ENCODE assay signal across 31 cellular contexts in the genomic region with DNA sequence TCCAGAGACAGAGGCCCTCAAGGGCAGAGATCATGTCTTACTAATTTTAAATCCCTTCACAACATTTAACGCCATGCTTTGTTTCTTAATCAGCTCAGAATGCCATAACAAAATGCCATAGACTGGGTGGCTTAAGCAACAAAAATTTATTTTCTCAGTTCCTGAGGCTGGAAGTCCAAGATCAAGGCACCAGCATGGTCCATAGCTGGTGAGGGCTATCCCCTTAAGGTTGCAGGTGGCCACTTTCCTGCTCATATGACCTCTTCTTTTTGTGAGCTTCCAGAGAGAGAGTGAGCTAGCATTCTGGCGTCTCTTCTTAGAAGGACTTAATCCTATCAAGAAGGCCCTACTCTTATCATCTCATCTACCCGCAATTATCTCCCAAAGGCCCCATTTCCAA.
"Had no signal": no experiment of that assay in that cellular context is flagged by ENCODE, and none has a peak within 500 bp of the region (broad histone marks: within the 10 kb centered on the region; RNA-seq: fewer than 3 reads in every experiment).

No MANE protein-coding gene starts in this region.

- H3K4me1 Mint-ChIP-seq: activated CD4-positive, alpha-beta memory T cell treated with anti-CD3 and anti-CD28 coated beads, Interleukin-2, amount 10 ng/mL, durations not matched to agents 7 days and 5 days; activated CD4-positive, alpha-beta T cell treated with anti-CD3 and anti-CD28 coated beads for 36 hours; activated CD4-positive, alpha-beta T cell treated with anti-CD3 and anti-CD28 coated beads, Interleukin-2, amount 10 ng/mL, durations not matched to agents 7 days and 5 days; activated T-helper 17 cell treated with anti-CD3 and anti-CD28 coated beads, Interleukin-2, amount 50 U/mL, for 72 hours had no signal

- H3K27me3 Mint-ChIP-seq: activated CD4-positive, alpha-beta memory T cell treated with anti-CD3 and anti-CD28 coated beads, Interleukin-2, amount 10 ng/mL, durations not matched to agents 7 days and 5 days; activated CD4-positive, alpha-beta T cell treated with anti-CD3 and anti-CD28 coated beads for 36 hours; activated CD4-positive, alpha-beta T cell treated with anti-CD3 and anti-CD28 coated beads, Interleukin-2, amount 10 ng/mL, durations not matched to agents 7 days and 5 days; activated T-helper 17 cell treated with anti-CD3 and anti-CD28 coated beads, Interleukin-2, amount 50 U/mL, for 72 hours; effector memory CD8-positive, alpha-beta T cell had no signal

- H3K4me1 ChIP-seq: gastrocnemius medialis had no signal

- H3K27ac ChIP-seq: body of pancreas, epithelial cell of prostate, foreskin keratinocyte, gastrocnemius medialis had no signal

- H3K4me3 Mint-ChIP-seq: activated CD4-positive, alpha-beta memory T cell treated with anti-CD3 and anti-CD28 coated beads, Interleukin-2, amount 10 ng/mL, durations not matched to agents 7 days and 5 days; activated CD4-positive, alpha-beta T cell treated with anti-CD3 and anti-CD28 coated beads for 36 hours; activated CD4-positive, alpha-beta T cell treated with anti-CD3 and anti-CD28 coated beads, Interleukin-2, amount 10 ng/mL, durations not matched to agents 7 days and 5 days; activated naive CD8-positive, alpha-beta T cell; activated T-cell treated with anti-CD3 and anti-CD28 coated beads, Interleukin-2, amount 50 U/mL, for 4 hours; activated T-helper 17 cell treated with anti-CD3 and anti-CD28 coated beads, Interleukin-2, amount 50 U/mL, for 72 hours; effector memory CD8-positive, alpha-beta T cell had no signal

- H3K36me3 Mint-ChIP-seq: activated naive CD8-positive, alpha-beta T cell had no signal

- H3K36me3 ChIP-seq: gastrocnemius medialis had no signal

- H3K4me3 ChIP-seq: body of pancreas, gastrocnemius medialis had no signal

- H3K9me3 ChIP-seq: body of pancreas, gastrocnemius medialis had no signal

- FAIRE-seq: colon, endometrium, endothelial cell of umbilical vein had no signal

- H3K9me3 Mint-ChIP-seq: activated CD4-positive, alpha-beta T cell treated with anti-CD3 and anti-CD28 coated beads, Interleukin-2, amount 10 ng/mL, durations not matched to agents 7 days and 5 days; activated T-cell treated with anti-CD3 and anti-CD28 coated beads, Interleukin-2, amount 50 U/mL, for 4 hours; activated T-helper 17 cell treated with anti-CD3 and anti-CD28 coated beads, Interleukin-2, amount 50 U/mL, for 72 hours had no signal

- DNase-seq: activated CD4-positive, alpha-beta memory T cell treated with anti-CD3 and anti-CD28 coated beads, Interleukin-2, amount 10 ng/mL, durations not matched to agents 7 days and 5 days; activated CD4-positive, alpha-beta T cell treated with anti-CD3 and anti-CD28 coated beads for 36 hours; activated CD4-positive, alpha-beta T cell treated with anti-CD3 and anti-CD28 coated beads, Interleukin-2, amount 10 ng/mL, durations not matched to agents 7 days and 5 days; activated CD4-positive, alpha-beta T cell treated with anti-CD3 and anti-CD28 coated beads, Interleukin-2, amount 50 U/mL, for 4 hours; activated CD4-positive, CD25-positive, alpha-beta regulatory T cell; activated CD4-positive, CD25-positive, alpha-beta regulatory T cell treated with anti-CD3 and anti-CD28 coated beads, Interleukin-2, amount 50 U/mL, for 72 hours; activated CD8-positive, alpha-beta memory T cell treated with anti-CD3 and anti-CD28 coated beads, Interleukin-2, amount 50 U/mL, for 48 hours; activated effector memory CD4-positive, alpha-beta T cell treated with Interleukin-2 at 50 U/mL for 16 hours; activated gamma-delta T cell treated with Interleukin-2 at 50 U/mL for 16 hours; activated naive CD4-positive, alpha-beta T cell treated with anti-CD3 and anti-CD28 coated beads, Interleukin-2, amount 50 U/mL, for 16 hours; activated naive CD4-positive, alpha-beta T cell treated with Interleukin-2 at 50 U/mL for 16 hours; activated T-cell treated with anti-CD3 and anti-CD28 coated beads for 4 hours; activated T-cell treated with anti-CD3 and anti-CD28 coated beads, Interleukin-2, amount 50 U/mL, for 4 hours; amniotic stem cell; anterior cingulate cortex; body of pancreas; caudate nucleus; cortex of kidney; dermis blood vessel endothelial cell; effector CD4-positive, alpha-beta T cell; effector memory CD8-positive, alpha-beta T cell; foreskin keratinocyte; gastrocnemius medialis; glutamatergic neuron; T-helper 2 cell had no signal

- H3K27me3 ChIP-seq: body of pancreas, foreskin keratinocyte, gastrocnemius medialis had no signal

- H3K27ac Mint-ChIP-seq: activated CD4-positive, alpha-beta memory T cell treated with anti-CD3 and anti-CD28 coated beads, Interleukin-2, amount 10 ng/mL, durations not matched to agents 7 days and 5 days; activated CD4-positive, alpha-beta T cell treated with anti-CD3 and anti-CD28 coated beads for 36 hours; activated CD4-positive, alpha-beta T cell treated with anti-CD3 and anti-CD28 coated beads, Interleukin-2, amount 10 ng/mL, durations not matched to agents 7 days and 5 days; activated naive CD8-positive, alpha-beta T cell; activated T-helper 17 cell treated with anti-CD3 and anti-CD28 coated beads, Interleukin-2, amount 50 U/mL, for 72 hours; effector memory CD8-positive, alpha-beta T cell had no signal
